ENCODE assay signal across 19 cellular contexts in genomic region chr11:115078461-115079438, GRCh38.
DNase-seq lines count a peak whose midpoint lies in the region; TF ChIP-seq lines count a peak whose summit lies in the region.
"Had no signal": no experiment of that assay in that cellular context is flagged by ENCODE, and none has a peak within 500 bp of the region (broad histone marks: within the 10 kb centered on the region; RNA-seq: fewer than 3 reads in every experiment).

No MANE protein-coding gene starts in this region.

- DNase-seq in NCI-H187 (lab: John Stamatoyannopoulos, UW) (peak; percentile 37 to 52), NCI-H187 treated with DMSO at 0.1 percent for 48 hours (lab: John Stamatoyannopoulos, UW) (no peak), NCI-H1417 (lab: John Stamatoyannopoulos, UW) (peak; percentile 89 to 97 (median 90)), NCI-H69 (lab: John Stamatoyannopoulos, UW) (peak; percentile 94), nucleus accumbens (lab: John Stamatoyannopoulos, UW) (peak in 33 of 56 donors; percentile 20 to 78 (median 61)), GM20000 (ENCODE audit: low spot score) (no peak), lower leg skin (ENCODE audit: low spot score in 2 of 2) (no peak), germinal center (ENCODE audit: low spot score) (no peak)
- DNase-seq: activated CD4-positive, alpha-beta T cell treated with anti-CD3 and anti-CD28 coated beads for 48 hours; activated naive CD4-positive, alpha-beta T cell treated with anti-CD3 and anti-CD28 coated beads for 36 hours; BE2C; effector CD8-positive, alpha-beta T cell; erythroblast; heart right ventricle; Kasumi-1; mesenchymal stem cell; NCI-H524 treated with DMSO at 0.1 percent for 48 hours; occipital lobe; trophoblast cell had no signal

- no peak for TF ChIP-seq CTCF in GM20000 (IDR thresholded peaks at IDR 0.05; ENCODE audit: extremely low read depth, missing control alignments)
- TF ChIP-seq CTCF in lower leg skin (IDR thresholded peaks at IDR 0.05): no peak

- H3K4me3 ChIP-seq in lower leg skin (ENCODE audit: low read depth, poor library complexity, severe bottlenecking): no peak overlapping the region
- H3K4me3 ChIP-seq: heart right ventricle had no signal

- TF ChIP-seq POLR2A in lower leg skin (IDR thresholded peaks at IDR 0.05): no peak

- WGBS in lower leg skin, 2 donors: 55 to 66% methylated on average over 15 of the region's 15 CpGs

- intact Hi-C loops in lower leg skin (cut with DNase I; ENCODE audit: low total_unique reads): no loop called here

Comparison
In these comparisons a context has a peak if more than half of its experiments do, and no peak if none do; other contexts are left out.
1. DNase-seq: peak in NCI-H187 (2 of 2), NCI-H1417 (3 of 3), NCI-H69 (single experiment) and nucleus accumbens (33 of 56); none in NCI-H187 treated with DMSO at 0.1 percent for 48 hours (single experiment), GM20000 (single experiment), lower leg skin (0 of 2) and germinal center (single experiment).